In genomic region chr10:99937630-99938029, GRCh38 we compare ENCODE assay signal across 1 cellular context.
TF ChIP-seq lines count a peak whose summit lies in the region.

No MANE protein-coding gene starts in this region.

TF ChIP-seq in GM12878, 131 proteins besides CTCF, POLR2A, EP300 and RAD21 (continued from another document and continues in another):
- TF ChIP-seq E2F4 (IDR thresholded peaks at IDR 0.05; ENCODE audit: low read depth, low read length) (no peak), WRNIP1 (IDR thresholded peaks at IDR 0.05; ENCODE audit: borderline replicate concordance, low read depth, low read length) (no peak), RELB (IDR thresholded peaks at IDR 0.05; ENCODE audit: low read depth) (no peak), YY1 (IDR thresholded peaks at IDR 0.05; ENCODE audit: low read depth, low read length) (no peak), ZSCAN29 (IDR thresholded peaks at IDR 0.05) (no peak), BHLHE40 (IDR thresholded peaks at IDR 0.05; ENCODE audit: borderline replicate concordance in 1 of 2, low read depth in 2 of 2, low read length in 1 of 2) (peak in 1 of 2 experiments; percentile 6; a peak in 1 of 4 replicates), MEF2B (IDR thresholded peaks at IDR 0.05; ENCODE audit: partially characterized antibody, poor library complexity, severe bottlenecking) (no peak), CEBPZ (IDR thresholded peaks at IDR 0.05; ENCODE audit: low read depth, low read length) (no peak), SPI1 (IDR thresholded peaks at IDR 0.05; ENCODE audit: borderline replicate concordance, insufficient read depth, low read depth, low read length) (peak; percentile 82), NFYA (IDR thresholded peaks at IDR 0.05; ENCODE audit: borderline replicate concordance, low read depth, low read length) (no peak), NRF1 (conservative IDR thresholded peaks at IDR 0.05; ENCODE audit: low read depth, low read length) (no peak), NR2F1 (conservative IDR thresholded peaks at IDR 0.05) (no peak), HDAC2 (IDR thresholded peaks at IDR 0.05) (no peak), CREB1 (IDR thresholded peaks at IDR 0.05; ENCODE audit: low read depth) (peak; percentile 39; the same call in 1 of the 2 replicates), NBN (IDR thresholded peaks at IDR 0.05) (0 out of 2 replicates have a peak, but pooled peaks have one; percentile 14), ZBTB40 (IDR thresholded peaks at IDR 0.05; ENCODE audit: borderline replicate concordance) (no peak), TBL1XR1 (IDR thresholded peaks at IDR 0.05; ENCODE audit: low read depth, low read length) (no peak), MTA2 (IDR thresholded peaks at IDR 0.05; ENCODE audit: low read depth) (no peak; the same call in 1 of the 2 replicates), PKNOX1 (IDR thresholded peaks at IDR 0.05) (peak; percentile 55), CHD4 (IDR thresholded peaks at IDR 0.05) (no peak), RUNX3 (IDR thresholded peaks at IDR 0.05; ENCODE audit: low read length) (peak; percentile 58), MTA3 (IDR thresholded peaks at IDR 0.05; ENCODE audit: borderline replicate concordance, low read length) (no peak), ESRRA (IDR thresholded peaks at IDR 0.05; ENCODE audit: low read length) (no peak), LARP7 (IDR thresholded peaks at IDR 0.05) (no peak), ZNF687 (IDR thresholded peaks at IDR 0.05) (no peak), PRDM15 (CRISPR knock-in tag; IDR thresholded peaks at IDR 0.05) (no peak), DPF2 (IDR thresholded peaks at IDR 0.05) (0 out of 2 replicates have a peak, but pooled peaks have one; percentile 17), SMARCA5 (IDR thresholded peaks at IDR 0.05) (0 out of 2 replicates have a peak, but pooled peaks have one; percentile 33), SP1 (IDR thresholded peaks at IDR 0.05; ENCODE audit: low read depth, low read length) (no peak), POLR2AphosphoS2 (IDR thresholded peaks at IDR 0.05; ENCODE audit: low read depth, low read length) (no peak), HDGF (IDR thresholded peaks at IDR 0.05) (no peak), RBBP5 (conservative IDR thresholded peaks at IDR 0.05) (no peak), ZNF384 (IDR thresholded peaks at IDR 0.05; ENCODE audit: borderline replicate concordance, low read depth, low read length) (no peak), SRF (IDR thresholded peaks at IDR 0.05; ENCODE audit: low read depth in 2 of 2, low read length in 2 of 2) (no peak), E4F1 (IDR thresholded peaks at IDR 0.05; ENCODE audit: borderline replicate concordance, partially characterized antibody) (no peak)
